ENCODE assay signal across 1 cellular context in the genomic region with DNA sequence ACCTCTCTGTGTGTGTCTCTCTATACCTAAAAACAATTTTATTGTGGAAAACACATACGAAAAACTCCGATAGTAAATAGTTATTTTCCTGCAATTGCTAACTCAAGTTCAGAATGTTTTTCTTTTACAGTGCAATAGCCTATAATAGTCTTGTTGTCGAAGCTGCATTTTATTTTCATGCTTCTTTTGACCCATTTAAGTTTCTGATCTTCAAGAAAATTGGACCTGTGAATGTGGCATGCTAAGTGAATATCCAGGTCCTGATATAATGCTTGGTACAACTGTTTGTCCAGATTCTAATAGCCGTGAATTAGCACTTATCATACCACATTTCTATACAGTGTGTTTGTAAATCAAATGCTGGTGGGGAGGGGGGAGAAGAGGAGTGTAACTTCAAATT.
TF ChIP-seq lines count a peak whose summit lies in the region.

No MANE protein-coding gene starts in this region.

TF ChIP-seq in WTC11, 78 proteins besides CTCF, POLR2A, EP300 and RAD21 (continued from another document):
- TF ChIP-seq, protein P1, sequence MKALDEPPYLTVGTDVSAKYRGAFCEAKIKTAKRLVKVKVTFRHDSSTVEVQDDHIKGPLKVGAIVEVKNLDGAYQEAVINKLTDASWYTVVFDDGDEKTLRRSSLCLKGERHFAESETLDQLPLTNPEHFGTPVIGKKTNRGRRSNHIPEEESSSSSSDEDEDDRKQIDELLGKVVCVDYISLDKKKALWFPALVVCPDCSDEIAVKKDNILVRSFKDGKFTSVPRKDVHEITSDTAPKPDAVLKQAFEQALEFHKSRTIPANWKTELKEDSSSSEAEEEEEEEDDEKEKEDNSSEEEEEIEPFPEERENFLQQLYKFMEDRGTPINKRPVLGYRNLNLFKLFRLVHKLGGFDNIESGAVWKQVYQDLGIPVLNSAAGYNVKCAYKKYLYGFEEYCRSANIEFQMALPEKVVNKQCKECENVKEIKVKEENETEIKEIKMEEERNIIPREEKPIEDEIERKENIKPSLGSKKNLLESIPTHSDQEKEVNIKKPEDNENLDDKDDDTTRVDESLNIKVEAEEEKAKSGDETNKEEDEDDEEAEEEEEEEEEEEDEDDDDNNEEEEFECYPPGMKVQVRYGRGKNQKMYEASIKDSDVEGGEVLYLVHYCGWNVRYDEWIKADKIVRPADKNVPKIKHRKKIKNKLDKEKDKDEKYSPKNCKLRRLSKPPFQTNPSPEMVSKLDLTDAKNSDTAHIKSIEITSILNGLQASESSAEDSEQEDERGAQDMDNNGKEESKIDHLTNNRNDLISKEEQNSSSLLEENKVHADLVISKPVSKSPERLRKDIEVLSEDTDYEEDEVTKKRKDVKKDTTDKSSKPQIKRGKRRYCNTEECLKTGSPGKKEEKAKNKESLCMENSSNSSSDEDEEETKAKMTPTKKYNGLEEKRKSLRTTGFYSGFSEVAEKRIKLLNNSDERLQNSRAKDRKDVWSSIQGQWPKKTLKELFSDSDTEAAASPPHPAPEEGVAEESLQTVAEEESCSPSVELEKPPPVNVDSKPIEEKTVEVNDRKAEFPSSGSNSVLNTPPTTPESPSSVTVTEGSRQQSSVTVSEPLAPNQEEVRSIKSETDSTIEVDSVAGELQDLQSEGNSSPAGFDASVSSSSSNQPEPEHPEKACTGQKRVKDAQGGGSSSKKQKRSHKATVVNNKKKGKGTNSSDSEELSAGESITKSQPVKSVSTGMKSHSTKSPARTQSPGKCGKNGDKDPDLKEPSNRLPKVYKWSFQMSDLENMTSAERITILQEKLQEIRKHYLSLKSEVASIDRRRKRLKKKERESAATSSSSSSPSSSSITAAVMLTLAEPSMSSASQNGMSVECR (CRISPR knock-in tag; IDR thresholded peaks at IDR 0.05; ENCODE audit: borderline replicate concordance), result no peak
- TF ChIP-seq, protein P2, sequence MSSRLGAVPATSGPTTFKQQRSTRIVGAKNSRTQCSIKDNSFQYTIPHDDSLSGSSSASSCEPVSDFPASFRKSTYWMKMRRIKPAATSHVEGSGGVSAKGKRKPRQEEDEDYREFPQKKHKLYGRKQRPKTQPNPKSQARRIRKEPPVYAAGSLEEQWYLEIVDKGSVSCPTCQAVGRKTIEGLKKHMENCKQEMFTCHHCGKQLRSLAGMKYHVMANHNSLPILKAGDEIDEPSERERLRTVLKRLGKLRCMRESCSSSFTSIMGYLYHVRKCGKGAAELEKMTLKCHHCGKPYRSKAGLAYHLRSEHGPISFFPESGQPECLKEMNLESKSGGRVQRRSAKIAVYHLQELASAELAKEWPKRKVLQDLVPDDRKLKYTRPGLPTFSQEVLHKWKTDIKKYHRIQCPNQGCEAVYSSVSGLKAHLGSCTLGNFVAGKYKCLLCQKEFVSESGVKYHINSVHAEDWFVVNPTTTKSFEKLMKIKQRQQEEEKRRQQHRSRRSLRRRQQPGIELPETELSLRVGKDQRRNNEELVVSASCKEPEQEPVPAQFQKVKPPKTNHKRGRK (CRISPR knock-in tag; IDR thresholded peaks at IDR 0.05; ENCODE audit: borderline replicate concordance), result no peak
- no peak for TF ChIP-seq KAT7 (CRISPR knock-in tag; IDR thresholded peaks at IDR 0.05; ENCODE audit: borderline replicate concordance)
- no peak for TF ChIP-seq FOXK1 (CRISPR knock-in tag; IDR thresholded peaks at IDR 0.05)
TF ChIP-seq in WTC11: peak in this region for 0.
